Comparison of ENCODE assay signal across 8 cellular contexts in the genomic region with DNA sequence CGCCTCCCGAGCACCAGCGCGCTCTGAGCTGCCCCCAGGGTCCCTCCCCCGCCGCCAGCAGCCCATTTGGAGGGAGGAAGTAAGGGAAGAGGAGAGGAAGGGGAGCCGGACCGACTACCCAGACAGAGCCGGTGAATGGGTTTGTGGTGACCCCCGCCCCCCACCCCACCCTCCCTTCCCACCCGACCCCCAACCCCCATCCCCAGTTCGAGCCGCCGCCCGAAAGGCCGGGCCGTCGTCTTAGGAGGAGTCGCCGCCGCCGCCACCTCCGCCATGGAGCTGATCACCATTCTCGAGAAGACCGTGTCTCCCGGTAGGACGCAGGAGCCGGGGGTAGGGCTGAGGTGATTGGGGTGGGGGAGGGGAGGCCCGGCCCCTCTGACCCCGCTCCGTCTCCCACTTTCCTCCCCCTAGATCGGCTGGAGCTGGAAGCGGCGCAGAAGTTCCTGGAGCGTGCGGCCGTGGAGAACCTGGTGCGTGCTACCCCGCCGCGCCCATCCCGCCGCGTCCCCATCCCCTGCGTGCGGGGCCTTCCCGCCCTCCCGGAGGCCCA. TPM values are rescaled to one million over a fixed set of nuclear protein-coding genes. Genes with fewer than 3 reads are reported as not detected.
DNase-seq lines count a peak whose midpoint lies in the region; ATAC-seq and TF ChIP-seq lines count a peak whose summit lies in the region.

No MANE protein-coding gene starts in this region.

- H3K36me3 ChIP-seq in MM.1S (replicated peaks; ENCODE audit: insufficient read depth, low read length) (peaks cover 17% of the 10 kb centered on the region), suprapubic skin (peaks cover 30% of the 10 kb centered on the region)

- in situ Hi-C loops in ACHN (cut with HindIII; ENCODE audit: low pct_ligation_motif_present, low pct_unique_long_range_greater_than_20kb, low sequenced_read_pairs), result no loop called here

- peaks cover 40% of the 10 kb centered on the region for H3K4me1 ChIP-seq in MM.1S (ENCODE audit: low read length)
- H3K4me1 ChIP-seq in suprapubic skin, result peaks cover 35% of the 10 kb centered on the region

- peaks cover 45% of the 10 kb centered on the region for H3K79me2 ChIP-seq in MM.1S (ENCODE audit: low read length)

- intact Hi-C loops in left colon (cut with DNase I, micrococcal nuclease), result no loop called here

- 0% methylated on average over 17 of the region's 48 CpGs for WGBS in suprapubic skin

- H3K27me3 ChIP-seq in MM.1S (replicated peaks; ENCODE audit: insufficient read depth, low read length) (no peaks in the 10 kb centered on the region), suprapubic skin (no peaks in the 10 kb centered on the region)

- no peak for TF ChIP-seq POLR2A in suprapubic skin (IDR thresholded peaks at IDR 0.05)

- no peak for TF ChIP-seq CTCF in MM.1S (IDR thresholded peaks at IDR 0.05; ENCODE audit: low read length)
- no peak for TF ChIP-seq CTCF in suprapubic skin (IDR thresholded peaks at IDR 0.05)

- H4K20me1 ChIP-seq in MM.1S (ENCODE audit: insufficient read depth, low read length), result peaks cover 8% of the 10 kb centered on the region; the same call in 1 of the 2 replicates

- H3K9me2 ChIP-seq in MM.1S (replicated peaks; ENCODE audit: insufficient read depth, low read length), result no peaks in the 10 kb centered on the region

- ATAC-seq in left colon, result peak; percentile 42

- H3K27ac ChIP-seq in MM.1S (ENCODE audit: low read length) (peak overlapping the region; percentile 86), angular gyrus (ENCODE audit: low read depth, low read length) (peak overlapping the region; percentile 77), suprapubic skin (peak overlapping the region; percentile 91)

- H3K4me2 ChIP-seq in MM.1S (ENCODE audit: low read depth, low read length), result no peak overlapping the region

- peak overlapping the region; percentile 76 for H3K4me3 ChIP-seq in MM.1S (ENCODE audit: low read length)
- peak overlapping the region; percentile 89 for H3K4me3 ChIP-seq in suprapubic skin

- H3K9ac ChIP-seq in MM.1S (ENCODE audit: low read length), result peak overlapping the region; percentile 81; the same call in 1 of the 2 replicates

- H3K9me3 ChIP-seq in MM.1S (replicated peaks; ENCODE audit: insufficient read depth, low read length) (no peaks in the 10 kb centered on the region), suprapubic skin (no peaks in the 10 kb centered on the region)

- peaks cover 43% of the 10 kb centered on the region for H3F3A ChIP-seq in MM.1S (ENCODE audit: insufficient read depth, low read length)

- no peak for TF ChIP-seq EP300 in suprapubic skin (IDR thresholded peaks at IDR 0.05)

- DNase-seq in SKM-1 (lab: John Stamatoyannopoulos, UW; ENCODE audit: unreplicated experiment) (peak; percentile 56), SKM-1 treated with dmso at 0.1 percent for 144 hours (lab: John Stamatoyannopoulos, UW; ENCODE audit: unreplicated experiment) (no peak), MM.1S (peak; percentile 61), left colon (no peak), suprapubic skin (ENCODE audit: low spot score in 2 of 2) (peak in 1 of 2 donors; percentile 83), ACHN (no peak)
- no peak for DNase-seq in stimulated activated CD4-positive, alpha-beta T cell treated with anti-CD3 and anti-CD28 coated beads, Interleukin-12 subunit alpha, Interleukin-12 subunit beta, amount 100 ng/mL, for 4 hours

- no peak overlapping the region for H2AFZ ChIP-seq in MM.1S (ENCODE audit: low read length)

RNA-seq across cellular contexts. Expression of gene KPNB1, which starts 0.3 kb away (rescaled TPM):
- total RNA-seq in left colon (100 to 1,000 TPM; 176 to 228 TPM), suprapubic skin (100 to 1,000 TPM; 100 to 162 (median 139) TPM)

RNA-seq across cellular contexts. Expression of gene TBKBP1, which starts 43.9 kb away (rescaled TPM):
- total RNA-seq in left colon (1 to 10 TPM; 1.5 to 3.8 TPM), suprapubic skin (10 to 100 TPM in 1 of 4 donors, 1 to 10 TPM in 3; 4.9 to 10.5 (median 8.4) TPM)

Comparison
In these comparisons a context has a peak if more than half of its experiments do, and no peak if none do; other contexts are left out.
1. DNase-seq: peak in SKM-1 (single experiment) and MM.1S (single experiment); none in SKM-1 treated with dmso at 0.1 percent for 144 hours (single experiment), left colon (0 of 2), ACHN (single experiment) and stimulated activated CD4-positive, alpha-beta T cell treated with anti-CD3 and anti-CD28 coated beads, Interleukin-12 subunit alpha, Interleukin-12 subunit beta, amount 100 ng/mL, for 4 hours (single experiment).
2. Peak in every context shown above with its lines, with median percentiles within 50 percentile points of each other: H3K27ac ChIP-seq.